Comparison of ENCODE assay signal across 8 cellular contexts in genomic region chr7:44885394-44886317, GRCh38.
DNase-seq lines count a peak whose midpoint lies in the region; ATAC-seq and TF ChIP-seq lines count a peak whose summit lies in the region.

Gene PURB, minus strand, starts transcription at chr7:44885530. Its CDS starts 182 bp downstream, at chr7:44885348.

- peaks cover 19% of the 10 kb centered on the region for H3K36me3 Mint-ChIP-seq in central memory CD8-positive, alpha-beta T cell (ENCODE audit: insufficient read depth)

- peak; percentile 97 for DNase-seq in AG20443 (ENCODE audit: low spot score)
- DNase-seq in NCI-H446 treated with DMSO at 0.1 percent for 48 hours (lab: John Stamatoyannopoulos, UW): peak; percentile 91
- peak; percentile 91 to 96 for DNase-seq in central memory CD8-positive, alpha-beta T cell (ENCODE audit: low spot score in 2 of 2)
- peak; percentile 97 for DNase-seq in islet precursor cell
- peak; percentile 96 for DNase-seq in stimulated activated CD4-positive, alpha-beta T cell treated with anti-CD3 and anti-CD28 coated beads, Interleukin-12 subunit alpha, Interleukin-12 subunit beta, amount 100 ng/mL, for 4 hours

- TF ChIP-seq POLR2A in GM19099 (IDR thresholded peaks at IDR 0.05; ENCODE audit: extremely low read depth, insufficient read length, low read depth): peak; percentile 89

- H3K4me3 Mint-ChIP-seq in central memory CD8-positive, alpha-beta T cell: peak within 1 kb of the TSS; percentile 95

- H3K27ac Mint-ChIP-seq in central memory CD8-positive, alpha-beta T cell (ENCODE audit: low read depth): peak within 1 kb of the TSS; percentile 100

- H3K9me3 Mint-ChIP-seq in central memory CD8-positive, alpha-beta T cell: no peaks in the 10 kb centered on the region

- no peaks in the 10 kb centered on the region for H3K27me3 Mint-ChIP-seq in central memory CD8-positive, alpha-beta T cell

- peak; percentile 87 for ATAC-seq in HG03378 (IDR thresholded peaks at IDR 0.05; ENCODE audit: unreplicated experiment)
- peak; percentile 95 for ATAC-seq in activated CD4-positive, CD25-positive, alpha-beta regulatory T cell treated with anti-CD3 and anti-CD28 coated beads, Interleukin-2, amount 50 U/mL, for 24 hours
- ATAC-seq in central memory CD8-positive, alpha-beta T cell (replicated peaks; ENCODE audit: extremely low read depth, poor library complexity, severe bottlenecking): peak; percentile 91

- H3K4me1 Mint-ChIP-seq in central memory CD8-positive, alpha-beta T cell: peaks cover 39% of the 10 kb centered on the region

Comparison
In these comparisons a context has a peak if more than half of its experiments do, and no peak if none do; other contexts are left out.
1. Peak in every context shown above with its lines: DNase-seq and ATAC-seq.